8 cellular contexts compared by ENCODE assay signal in genomic region chr7:111953611-111954010, GRCh38.
DNase-seq lines count a peak whose midpoint lies in the region; ATAC-seq and TF ChIP-seq lines count a peak whose summit lies in the region.
"Had no signal": no experiment of that assay in that cellular context is flagged by ENCODE, and none has a peak within 500 bp of the region (broad histone marks: within the 10 kb centered on the region; RNA-seq: fewer than 3 reads in every experiment).

No MANE protein-coding gene starts in this region.

- peak; percentile 47 for ATAC-seq in GM21360 (IDR thresholded peaks at IDR 0.05; ENCODE audit: unreplicated experiment)
- no peak for ATAC-seq in GM18909 (IDR thresholded peaks at IDR 0.05; ENCODE audit: poor library complexity, unreplicated experiment)

- no peaks in the 10 kb centered on the region for H3K9me3 Mint-ChIP-seq in osteocyte (ENCODE audit: unreplicated experiment)
- no peaks in the 10 kb centered on the region for H3K9me3 Mint-ChIP-seq in activated T-helper 2 cell treated with anti-CD3 and anti-CD28 coated beads, Interferon-gamma antibody, Interleukin-2, Interleukin-4, amounts not matched to agents 10 μg/mL and 5 μg/mL and 100 μg/mL, durations not matched to agents 14 hours and 24 hours and 36 hours
- H3K9me3 Mint-ChIP-seq: IgD-negative memory B cell had no signal

- H3K4me3 ChIP-seq in NB4 (ENCODE audit: low read depth, low read length) = no peak overlapping the region
- no peak overlapping the region for H3K4me3 ChIP-seq in choroid plexus epithelial cell (ENCODE audit: low read depth, low read length)

- H3K4me3 Mint-ChIP-seq in osteocyte (ENCODE audit: unreplicated experiment) = no peak overlapping the region
- no peak overlapping the region for H3K4me3 Mint-ChIP-seq in activated T-helper 2 cell treated with anti-CD3 and anti-CD28 coated beads, Interferon-gamma antibody, Interleukin-2, Interleukin-4, amounts not matched to agents 10 μg/mL and 5 μg/mL and 100 μg/mL, durations not matched to agents 14 hours and 24 hours and 36 hours (ENCODE audit: low read depth)
- H3K4me3 Mint-ChIP-seq: IgD-negative memory B cell had no signal

- TF ChIP-seq CTCF in NB4 (IDR thresholded peaks at IDR 0.05; ENCODE audit: low read depth, low read length) (no peak), choroid plexus epithelial cell (conservative IDR thresholded peaks at IDR 0.05; ENCODE audit: low read depth, low read length) (peak; percentile 13), osteocyte (IDR thresholded peaks at IDR 0.05) (peak; percentile 41)

- H3K27ac Mint-ChIP-seq in osteocyte (ENCODE audit: unreplicated experiment) = no peak overlapping the region
- no peak overlapping the region for H3K27ac Mint-ChIP-seq in activated T-helper 2 cell treated with anti-CD3 and anti-CD28 coated beads, Interferon-gamma antibody, Interleukin-2, Interleukin-4, amounts not matched to agents 10 μg/mL and 5 μg/mL and 100 μg/mL, durations not matched to agents 14 hours and 24 hours and 36 hours
- H3K27ac Mint-ChIP-seq: IgD-negative memory B cell had no signal

- DNase-seq in NB4 (ENCODE audit: low read depth) (peak; percentile 54), choroid plexus epithelial cell (ENCODE audit: low read depth) (peak; percentile 31), osteocyte (ENCODE audit: extremely low spot score, unreplicated experiment) (no peak)
- no peak for DNase-seq in activated naive CD4-positive, alpha-beta T cell (lab: John Stamatoyannopoulos, UW)
- DNase-seq in activated T-helper 2 cell treated with anti-CD3 and anti-CD28 coated beads, Interferon-gamma antibody, Interleukin-2, Interleukin-4, amounts not matched to agents 10 μg/mL and 5 μg/mL and 100 μg/mL, durations not matched to agents 14 hours and 24 hours and 36 hours (ENCODE audit: low spot score) = no peak

- intact Hi-C loops in activated T-helper 2 cell treated with anti-CD3 and anti-CD28 coated beads, Interferon-gamma antibody, Interleukin-2, Interleukin-4, amounts not matched to agents 10 μg/mL and 5 μg/mL and 100 μg/mL, durations not matched to agents 14 hours and 24 hours and 36 hours (cut with micrococcal nuclease) = no loop called here

- peaks cover 8% of the 10 kb centered on the region for H3K36me3 Mint-ChIP-seq in osteocyte (ENCODE audit: unreplicated experiment)
- no peaks in the 10 kb centered on the region for H3K36me3 Mint-ChIP-seq in activated T-helper 2 cell treated with anti-CD3 and anti-CD28 coated beads, Interferon-gamma antibody, Interleukin-2, Interleukin-4, amounts not matched to agents 10 μg/mL and 5 μg/mL and 100 μg/mL, durations not matched to agents 14 hours and 24 hours and 36 hours (ENCODE audit: low read depth)
- H3K36me3 Mint-ChIP-seq: IgD-negative memory B cell had no signal

- no peaks in the 10 kb centered on the region for H3K27me3 Mint-ChIP-seq in osteocyte (ENCODE audit: unreplicated experiment)
- no peaks in the 10 kb centered on the region for H3K27me3 Mint-ChIP-seq in activated T-helper 2 cell treated with anti-CD3 and anti-CD28 coated beads, Interferon-gamma antibody, Interleukin-2, Interleukin-4, amounts not matched to agents 10 μg/mL and 5 μg/mL and 100 μg/mL, durations not matched to agents 14 hours and 24 hours and 36 hours (ENCODE audit: low read depth)
- H3K27me3 Mint-ChIP-seq: IgD-negative memory B cell had no signal

- no peak for TF ChIP-seq POLR2A in NB4 (IDR thresholded peaks at IDR 0.05; ENCODE audit: extremely low read depth, insufficient read length)

- H3K4me1 Mint-ChIP-seq in osteocyte (ENCODE audit: unreplicated experiment) = peaks cover 38% of the 10 kb centered on the region
- no peaks in the 10 kb centered on the region for H3K4me1 Mint-ChIP-seq in activated T-helper 2 cell treated with anti-CD3 and anti-CD28 coated beads, Interferon-gamma antibody, Interleukin-2, Interleukin-4, amounts not matched to agents 10 μg/mL and 5 μg/mL and 100 μg/mL, durations not matched to agents 14 hours and 24 hours and 36 hours (ENCODE audit: low read depth)
- H3K4me1 Mint-ChIP-seq: IgD-negative memory B cell had no signal

Comparison
In these comparisons a context has a peak if more than half of its experiments do, and no peak if none do; other contexts are left out.
1. DNase-seq: peak in NB4 (single experiment) and choroid plexus epithelial cell (single experiment); none in osteocyte (single experiment), activated naive CD4-positive, alpha-beta T cell (0 of 4) and activated T-helper 2 cell treated with anti-CD3 and anti-CD28 coated beads, Interferon-gamma antibody, Interleukin-2, Interleukin-4, amounts not matched to agents 10 μg/mL and 5 μg/mL and 100 μg/mL, durations not matched to agents 14 hours and 24 hours and 36 hours (single experiment).